In genomic region chr5:80254767-80255424, GRCh38 we compare ENCODE assay signal across 8 cellular contexts. TPM values are rescaled to one million over a fixed set of nuclear protein-coding genes. Genes with fewer than 3 reads are reported as not detected.
DNase-seq lines count a peak whose midpoint lies in the region; ATAC-seq and TF ChIP-seq lines count a peak whose summit lies in the region.

No MANE protein-coding gene starts in this region.

- H3K36me3 Mint-ChIP-seq in CD14-positive monocyte (peaks cover 11 to 17% of the 10 kb centered on the region in 2 donors), natural killer cell (no peaks in the 10 kb centered on the region)

- H3K4me3 Mint-ChIP-seq in CD14-positive monocyte (peak overlapping the region; percentile 91 to 97), natural killer cell (peak overlapping the region; percentile 91)

- H3K27ac Mint-ChIP-seq in CD14-positive monocyte (peak overlapping the region in 5 of 7 donors; percentile 35 to 88 (median 74)), natural killer cell (peak overlapping the region; percentile 76 to 97)

- H3K4me1 Mint-ChIP-seq in CD14-positive monocyte (peaks cover 54% of the 10 kb centered on the region), natural killer cell (peaks cover 21 to 41% of the 10 kb centered on the region in 2 donors)

- peaks cover 0 to 2% (median 0%) of the 10 kb centered on the region in 7 donors for H3K9me3 Mint-ChIP-seq in CD14-positive monocyte
- no peaks in the 10 kb centered on the region for H3K9me3 Mint-ChIP-seq in natural killer cell

- TF ChIP-seq CTCF in CD14-positive monocyte (IDR thresholded peaks at IDR 0.05) = no peak
- no peak for TF ChIP-seq CTCF in WI38 (IDR thresholded peaks at IDR 0.05; ENCODE audit: low read depth, low read length)
- TF ChIP-seq CTCF in natural killer cell (IDR thresholded peaks at IDR 0.05) = no peak

- intact Hi-C loops in CD14-positive monocyte (cut with micrococcal nuclease) = loop anchor here (5.0 to 10.0 kb wide), 4 partner anchors 70 to 643 kb away; partner anchors contain the start of genes TENT2 (in 1 of the 2) and ZFYVE16 (in 1 of the 2)
- intact Hi-C loops in natural killer cell (cut with micrococcal nuclease) = loop anchor here (5.0 kb wide), 2 partner anchors 152 to 743 kb away; partner anchors contain the start of genes HOMER1 and ZFYVE16

- DNase-seq in CD14-positive monocyte (ENCODE audit: low spot score) (no peak), fibroblast of gingiva (ENCODE audit: low read depth) (peak; percentile 10), natural killer cell (no peak), GM19240 (ENCODE audit: insufficient read length, low spot score) (no peak)

- peak overlapping the region; percentile 62 for H3K4me3 ChIP-seq in WI38 (ENCODE audit: low read depth, low read length)

- H3K27me3 Mint-ChIP-seq in CD14-positive monocyte (ENCODE audit: low read depth in 3 of 3) = no peaks in the 10 kb centered on the region
- no peaks in the 10 kb centered on the region for H3K27me3 Mint-ChIP-seq in natural killer cell (ENCODE audit: low read depth in 2 of 2)

- peak; percentile 5 for ATAC-seq in HG02938 (IDR thresholded peaks at IDR 0.05; ENCODE audit: unreplicated experiment)
- peak in 1 of 3 donors; percentile 22 for ATAC-seq in natural killer cell
- no peak for ATAC-seq in HG03520 (IDR thresholded peaks at IDR 0.05; ENCODE audit: unreplicated experiment)
- no peak for ATAC-seq in GM18519 (IDR thresholded peaks at IDR 0.05; ENCODE audit: low FRiP score, unreplicated experiment)

RNA-seq across cellular contexts. Expression of gene SERINC5, which starts 1.0 kb away (rescaled TPM):
- 1 to 10 TPM; 5.0 to 7.3 TPM for polyA plus RNA-seq in CD14-positive monocyte
- total RNA-seq in natural killer cell = 10 to 100 TPM in 2 of 3 donors, 1 to 10 TPM in 1; 6.8 to 18.9 (median 14.5) TPM
